ENCODE assay signal across 27 cellular contexts in genomic region chr17:1165836-1166235, GRCh38.
"Had no signal": no experiment of that assay in that cellular context is flagged by ENCODE, and none has a peak within 500 bp of the region (broad histone marks: within the 10 kb centered on the region; RNA-seq: fewer than 3 reads in every experiment).

No MANE protein-coding gene starts in this region.

- H3K27me3 ChIP-seq: body of pancreas, colonic mucosa, gastroesophageal sphincter, right lobe of liver, tibial nerve had no signal

- H3K36me3 Mint-ChIP-seq: activated naive CD8-positive, alpha-beta T cell; immature natural killer cell; natural killer cell had no signal

- DNase-seq: activated CD4-positive, alpha-beta T cell treated with anti-CD3 and anti-CD28 coated beads for 48 hours; activated CD4-positive, alpha-beta T cell treated with anti-CD3 and anti-CD28 coated beads, Interleukin-2, amount 50 U/mL, for 48 hours; activated CD8-positive, alpha-beta memory T cell treated with anti-CD3 and anti-CD28 coated beads for 24 hours; activated effector memory CD4-positive, alpha-beta T cell treated with Interleukin-2 at 50 U/mL for 16 hours; activated naive CD4-positive, alpha-beta T cell treated with Interleukin-2 at 50 U/mL for 16 hours; body of pancreas; cerebellar nuclear complex; colonic mucosa; effector CD8-positive, alpha-beta T cell; erythroblast; hypothalamus; immature natural killer cell; kidney; mesendoderm; natural killer cell; right lobe of liver; stimulated activated CD4-positive, alpha-beta T cell treated with anti-CD3 and anti-CD28 coated beads, Interleukin-4, amount 100 ng/mL, for 4 hours; stimulated activated CD8-positive, alpha-beta memory T cell treated with anti-CD3 and anti-CD28 coated beads, Interleukin-4, amount 100 ng/mL, for 48 hours; stimulated activated naive B cell treated with anti-CD40 and anti-IgM and Interleukin-4, amounts not matched to agents 10 μg/mL and 1 μg/mL and 100 μg/mL, for 72 hours; T-helper 9 cell had no signal

- H3K9me3 Mint-ChIP-seq: immature natural killer cell; natural killer cell; stimulated activated naive B cell treated with anti-CD40 and anti-IgM and Interleukin-4, amounts not matched to agents 10 μg/mL and 1 μg/mL and 100 μg/mL, for 72 hours; T-helper 1 cell treated with Interleukin-12 subunit alpha and Interleukin-12 subunit beta and Interleukin-4 antibody, amounts not matched to agents 30 μg/mL and 1 μg/mL, for 36 hours had no signal

- H3K27ac Mint-ChIP-seq: activated naive CD8-positive, alpha-beta T cell; immature natural killer cell; natural killer cell; stimulated activated naive B cell treated with anti-CD40 and anti-IgM and Interleukin-4, amounts not matched to agents 10 μg/mL and 1 μg/mL and 100 μg/mL, for 72 hours; T-helper 1 cell treated with Interleukin-12 subunit alpha and Interleukin-12 subunit beta and Interleukin-4 antibody, amounts not matched to agents 30 μg/mL and 1 μg/mL, for 36 hours had no signal

- H3K9me3 ChIP-seq: body of pancreas, colonic mucosa, gastroesophageal sphincter, right lobe of liver, tibial nerve had no signal

- H3K27me3 Mint-ChIP-seq: activated naive CD8-positive, alpha-beta T cell; stimulated activated naive B cell treated with anti-CD40 and anti-IgM and Interleukin-4, amounts not matched to agents 10 μg/mL and 1 μg/mL and 100 μg/mL, for 72 hours had no signal

- H3K4me3 ChIP-seq: body of pancreas, colonic mucosa, gastroesophageal sphincter, lung, right lobe of liver, skin epidermis, tibial nerve had no signal

- ATAC-seq: body of pancreas had no signal

- H3K36me3 ChIP-seq: colonic mucosa, right lobe of liver had no signal

- H3K4me3 Mint-ChIP-seq: activated naive CD8-positive, alpha-beta T cell; immature natural killer cell; natural killer cell; stimulated activated naive B cell treated with anti-CD40 and anti-IgM and Interleukin-4, amounts not matched to agents 10 μg/mL and 1 μg/mL and 100 μg/mL, for 72 hours; T-helper 1 cell treated with Interleukin-12 subunit alpha and Interleukin-12 subunit beta and Interleukin-4 antibody, amounts not matched to agents 30 μg/mL and 1 μg/mL, for 36 hours had no signal

- H3K4me1 ChIP-seq: body of pancreas, colonic mucosa, right lobe of liver had no signal

- H3K27ac ChIP-seq: body of pancreas, colonic mucosa, right lobe of liver, skin epidermis, tibial nerve, VCaP had no signal
